ENCODE assay signal across 25 cellular contexts in genomic region chr14:69531135-69531534, GRCh38. TPM values are rescaled to one million over a fixed set of nuclear protein-coding genes. Genes with fewer than 3 reads are reported as not detected.
A peak's percentile ranks its signal among the peaks of the same experiment; 100 is the strongest.
DNase-seq lines count a peak whose midpoint lies in the region; ATAC-seq and TF ChIP-seq lines count a peak whose summit lies in the region.
"Had no signal": no experiment of that assay in that cellular context is flagged by ENCODE, and none has a peak within 500 bp of the region (broad histone marks: within the 10 kb centered on the region; RNA-seq: fewer than 3 reads in every experiment).

No MANE protein-coding gene starts in this region.

- H2AFZ ChIP-seq in PC-9: no peak overlapping the region
- H2AFZ ChIP-seq: GM23248 had no signal

- intact Hi-C loops in PC-9 (cut with micrococcal nuclease; ENCODE audit: unreplicated experiment) (no loop called here), cardiac septum (cut with DNase I) (no loop called here)

- peaks cover 33% of the 10 kb centered on the region for H3K4me1 ChIP-seq in PC-9 (replicated peaks; ENCODE audit: insufficient read depth)
- H3K4me1 ChIP-seq: A549 had no signal

- no peak for TF ChIP-seq CTCF in 22Rv1 (IDR thresholded peaks at IDR 0.05)
- TF ChIP-seq CTCF in PC-9 (conservative IDR thresholded peaks at IDR 0.05): no peak

- POLR2A ChIA-PET in PC-9 (lab: Charles Lee; ENCODE audit: unreplicated experiment): no interaction called here

- peaks cover 23% of the 10 kb centered on the region for H3F3A ChIP-seq in PC-9 (ENCODE audit: insufficient read depth, low read depth)

- CTCF ChIA-PET in PC-9 (lab: Charles Lee): no interaction called here

- ATAC-seq in GM21619 (IDR thresholded peaks at IDR 0.05; ENCODE audit: unreplicated experiment): no peak
- ATAC-seq: A549, T-helper 17 cell had no signal

- no peak overlapping the region for H3K4me3 ChIP-seq in PC-9
- H3K4me3 ChIP-seq: A549, GM23248, SK-N-MC had no signal

- no peaks in the 10 kb centered on the region for H3K36me3 ChIP-seq in PC-9 (ENCODE audit: low read depth)

- no peaks in the 10 kb centered on the region for H4K20me1 ChIP-seq in PC-9 (ENCODE audit: insufficient read depth)

- no peaks in the 10 kb centered on the region for H3K79me2 ChIP-seq in PC-9 (ENCODE audit: low read depth)

- peaks cover 3% of the 10 kb centered on the region; the same call in 1 of the 2 replicates for H3K27me3 ChIP-seq in PC-9 (ENCODE audit: insufficient read depth, low read depth)

- H3K27ac ChIP-seq in 22Rv1: peak overlapping the region; percentile 74
- no peak overlapping the region for H3K27ac ChIP-seq in PC-9
- H3K27ac ChIP-seq: A549, GM23248, HL-60, RWPE1, SK-N-MC had no signal

- no peaks in the 10 kb centered on the region for H3K9me2 ChIP-seq in PC-9 (ENCODE audit: insufficient read depth)

- peak overlapping the region; percentile 6; the same call in 1 of the 2 replicates for H3K4me2 ChIP-seq in PC-9
- H3K4me2 ChIP-seq: A549 had no signal

- no TSS peak for BruUV-seq in PC-9 (replicated peaks; lab: Mats Ljungman, UMichigan)

- DNase-seq in NCI-H1436 (lab: John Stamatoyannopoulos, UW) (peak; percentile 15), NCI-H1436 treated with DMSO at 0.1 percent for 48 hours (lab: John Stamatoyannopoulos, UW) (no peak), DMS79 (lab: John Stamatoyannopoulos, UW) (peak; percentile 65), PC-9 (peak in 1 of 2 experiments; percentile 60), cardiac septum (ENCODE audit: low spot score) (no peak)
- DNase-seq: GM23248, H9, HFFc6, KBM-7, MM.1S, NCI-H1048, NCI-H446, NCI-H526, SHP77 treated with DMSO at 0.1 percent for 48 hours, SW 1271, T-helper 17 cell had no signal

- no peaks in the 10 kb centered on the region for H3K9me3 ChIP-seq in PC-9 (ENCODE audit: insufficient read depth, low read depth)
- H3K9me3 ChIP-seq: A549 had no signal

RNA-seq across cellular contexts. Expression of gene CCDC177, which starts 43.5 kb away (rescaled TPM):
- total RNA-seq in PC-9 (2021) (not detected in 2 replicates), cardiac septum (not detected)
- total RNA-seq: B cell, Daoy, GM23248, HFFc6, HT1080, T-helper 17 cell had no signal

RNA-seq across cellular contexts. Expression of gene PLEKHD1, which starts 46.6 kb away (rescaled TPM):
- total RNA-seq in PC-9 (2021): 0.60 and 0.65 TPM in 2 replicates
- 0.13 TPM for total RNA-seq in cardiac septum
- total RNA-seq: GM23248, HT1080 had no signal

Comparison
In these comparisons a context has a peak if more than half of its experiments do, and no peak if none do; other contexts are left out.
1. DNase-seq: peak in NCI-H1436 (single experiment) and DMS79 (single experiment); none in NCI-H1436 treated with DMSO at 0.1 percent for 48 hours (single experiment) and cardiac septum (single experiment).